28 cellular contexts compared by ENCODE assay signal in genomic region chr12:111926631-111927030, GRCh38.
"Had no signal": no experiment of that assay in that cellular context is flagged by ENCODE, and none has a peak within 500 bp of the region (broad histone marks: within the 10 kb centered on the region; RNA-seq: fewer than 3 reads in every experiment).

No MANE protein-coding gene starts in this region.

- H3K9ac ChIP-seq: neural progenitor cell, parathyroid adenoma had no signal

- H2AFZ ChIP-seq: neural progenitor cell, parathyroid adenoma had no signal

- H3K36me3 Mint-ChIP-seq: natural killer cell treated with Interleukin-12 subunit alpha and Interleukin-12 subunit beta and Interleukin-15 and Interleukin-18, amount 100 ng/mL, for 72 hours; neural progenitor cell; stimulated activated effector memory CD8-positive, alpha-beta T cell treated with anti-CD3 and anti-CD28 coated beads, Interleukin-12 subunit alpha, Interleukin-12 subunit beta, amount 100 ng/mL, for 72 hours; stimulated activated naive B cell treated with anti-CD40 and anti-IgM and Interleukin-4, amounts not matched to agents 10 μg/mL and 1 μg/mL and 100 μg/mL, for 72 hours; type B pancreatic cell had no signal

- H3K4me1 Mint-ChIP-seq: naive thymus-derived CD8-positive, alpha-beta T cell; neural progenitor cell; stimulated activated effector memory CD8-positive, alpha-beta T cell treated with anti-CD3 and anti-CD28 coated beads, Interleukin-12 subunit alpha, Interleukin-12 subunit beta, amount 100 ng/mL, for 72 hours; stimulated activated naive B cell treated with anti-CD40 and anti-IgM and Interleukin-4, amounts not matched to agents 10 μg/mL and 1 μg/mL and 100 μg/mL, for 72 hours had no signal

- H3K9me3 Mint-ChIP-seq: naive thymus-derived CD8-positive, alpha-beta T cell; natural killer cell treated with Interleukin-12 subunit alpha and Interleukin-12 subunit beta and Interleukin-15 and Interleukin-18, amount 100 ng/mL, for 72 hours; neural progenitor cell; stimulated activated effector memory CD8-positive, alpha-beta T cell treated with anti-CD3 and anti-CD28 coated beads, Interleukin-12 subunit alpha, Interleukin-12 subunit beta, amount 100 ng/mL, for 72 hours; stimulated activated naive B cell treated with anti-CD40 and anti-IgM and Interleukin-4, amounts not matched to agents 10 μg/mL and 1 μg/mL and 100 μg/mL, for 72 hours; stimulated activated naive CD8-positive, alpha-beta T cell treated with anti-CD3 and anti-CD28 coated beads, Interleukin-15, Interleukin-2, amounts not matched to agents 100 ng/mL and 50 ng/mL, for 24 hours; type B pancreatic cell had no signal

- H3K4me3 Mint-ChIP-seq: naive thymus-derived CD8-positive, alpha-beta T cell; natural killer cell treated with Interleukin-12 subunit alpha and Interleukin-12 subunit beta and Interleukin-15 and Interleukin-18, amount 100 ng/mL, for 72 hours; neural progenitor cell; stimulated activated effector memory CD8-positive, alpha-beta T cell treated with anti-CD3 and anti-CD28 coated beads, Interleukin-12 subunit alpha, Interleukin-12 subunit beta, amount 100 ng/mL, for 72 hours; stimulated activated naive B cell treated with anti-CD40 and anti-IgM and Interleukin-4, amounts not matched to agents 10 μg/mL and 1 μg/mL and 100 μg/mL, for 72 hours; stimulated activated naive CD8-positive, alpha-beta T cell treated with anti-CD3 and anti-CD28 coated beads, Interleukin-15, Interleukin-2, amounts not matched to agents 100 ng/mL and 50 ng/mL, for 24 hours; type B pancreatic cell had no signal

- H3K4me3 ChIP-seq: neural progenitor cell, ovary, psoas muscle, right lobe of liver, sigmoid colon, stomach, thoracic aorta, thyroid gland, tibial nerve, upper lobe of right lung, uterus had no signal

- H3K27me3 ChIP-seq: neural progenitor cell, ovary, right lobe of liver, sigmoid colon, stomach, thyroid gland, tibial nerve, upper lobe of right lung, uterus had no signal

- H3K27ac Mint-ChIP-seq: natural killer cell treated with Interleukin-12 subunit alpha and Interleukin-12 subunit beta and Interleukin-15 and Interleukin-18, amount 100 ng/mL, for 72 hours; neural progenitor cell; stimulated activated effector memory CD8-positive, alpha-beta T cell treated with anti-CD3 and anti-CD28 coated beads, Interleukin-12 subunit alpha, Interleukin-12 subunit beta, amount 100 ng/mL, for 72 hours; stimulated activated naive B cell treated with anti-CD40 and anti-IgM and Interleukin-4, amounts not matched to agents 10 μg/mL and 1 μg/mL and 100 μg/mL, for 72 hours; stimulated activated naive CD8-positive, alpha-beta T cell treated with anti-CD3 and anti-CD28 coated beads, Interleukin-15, Interleukin-2, amounts not matched to agents 100 ng/mL and 50 ng/mL, for 24 hours; type B pancreatic cell had no signal

- H3K9me3 ChIP-seq: ovary, psoas muscle, right lobe of liver, sigmoid colon, stomach, thoracic aorta, thyroid gland, tibial nerve, upper lobe of right lung, uterus had no signal

- DNase-seq: naive thymus-derived CD8-positive, alpha-beta T cell; occipital lobe; ovary; posterior cingulate gyrus; psoas muscle; right cardiac atrium; right lobe of liver; sigmoid colon; small intestine; stimulated activated CD4-positive, alpha-beta T cell treated with anti-CD3 and anti-CD28 coated beads, Interleukin-15, amount 100 ng/mL, for 24 hours; stimulated activated CD4-positive, alpha-beta T cell treated with anti-CD3 and anti-CD28 coated beads, Interleukin-2, amount 100 ng/mL, for 24 hours; stimulated activated CD4-positive, alpha-beta T cell treated with anti-CD3 and anti-CD28 coated beads, Interleukin-2, amount 100 ng/mL, for 48 hours; stimulated activated CD4-positive, alpha-beta T cell treated with anti-CD3 and anti-CD28 coated beads, Interleukin-4, amount 100 ng/mL, for 24 hours; stimulated activated naive B cell treated with anti-CD40 and anti-IgM and Interleukin-4, amounts not matched to agents 10 μg/mL and 1 μg/mL and 100 μg/mL, for 72 hours; stimulated activated naive CD4-positive, alpha-beta T cell treated with Interleukin-2 at 50 U/mL for 16 hours; stomach; upper lobe of right lung; uterus had no signal

- H3K4me2 ChIP-seq: neural progenitor cell had no signal

- H3K4me1 ChIP-seq: neural progenitor cell, parathyroid adenoma, psoas muscle, right lobe of liver, sigmoid colon, stomach, thyroid gland, tibial nerve, upper lobe of right lung, uterus had no signal

- ATAC-seq: naive thymus-derived CD8-positive, alpha-beta T cell; natural killer cell treated with Interleukin-12 subunit alpha and Interleukin-12 subunit beta and Interleukin-15 and Interleukin-18, amount 100 ng/mL, for 72 hours; psoas muscle; right cardiac atrium; right lobe of liver; stimulated activated effector memory CD8-positive, alpha-beta T cell treated with anti-CD3 and anti-CD28 coated beads, Interleukin-12 subunit alpha, Interleukin-12 subunit beta, amount 100 ng/mL, for 72 hours; stimulated activated naive B cell treated with anti-CD40 and anti-IgM and Interleukin-4, amounts not matched to agents 10 μg/mL and 1 μg/mL and 100 μg/mL, for 72 hours; upper lobe of right lung had no signal

- H3K79me2 ChIP-seq: parathyroid adenoma had no signal

- H3K27me3 Mint-ChIP-seq: naive thymus-derived CD8-positive, alpha-beta T cell; natural killer cell treated with Interleukin-12 subunit alpha and Interleukin-12 subunit beta and Interleukin-15 and Interleukin-18, amount 100 ng/mL, for 72 hours; progenitor cell of endocrine pancreas; stimulated activated naive B cell treated with anti-CD40 and anti-IgM and Interleukin-4, amounts not matched to agents 10 μg/mL and 1 μg/mL and 100 μg/mL, for 72 hours; stimulated activated naive CD8-positive, alpha-beta T cell treated with anti-CD3 and anti-CD28 coated beads, Interleukin-15, Interleukin-2, amounts not matched to agents 100 ng/mL and 50 ng/mL, for 24 hours; type B pancreatic cell had no signal

- H3K36me3 ChIP-seq: neural progenitor cell, ovary, right lobe of liver, sigmoid colon, thoracic aorta, thyroid gland, uterus had no signal

- H3K27ac ChIP-seq: neural progenitor cell, ovary, parathyroid adenoma, psoas muscle, right lobe of liver, sigmoid colon, stomach, thoracic aorta, thyroid gland, tibial nerve, upper lobe of right lung, uterus had no signal
